In genomic region chr6:72728706-72729343, GRCh38 we compare ENCODE assay signal across 6 cellular contexts.
"Had no signal": no experiment of that assay in that cellular context is flagged by ENCODE, and none has a peak within 500 bp of the region (broad histone marks: within the 10 kb centered on the region; RNA-seq: fewer than 3 reads in every experiment).

No MANE protein-coding gene starts in this region.

- H3K9ac ChIP-seq: KMS-11 had no signal

- H3K27ac Mint-ChIP-seq: IgD-negative memory B cell had no signal

- H3K4me2 ChIP-seq: KMS-11 had no signal

- H3K27me3 Mint-ChIP-seq: IgD-negative memory B cell had no signal

- DNase-seq: KBM-7, KG1 had no signal

- H3K27ac ChIP-seq: HL-60, KMS-11 had no signal

- H3K4me3 Mint-ChIP-seq: IgD-negative memory B cell had no signal

- FAIRE-seq: HTR-8/SVneo had no signal
